Comparison of ENCODE assay signal across 35 cellular contexts in genomic region chr6:129264480-129265045, GRCh38.
A peak's percentile ranks its signal among the peaks of the same experiment; 100 is the strongest.
DNase-seq lines count a peak whose midpoint lies in the region; ATAC-seq, FAIRE-seq and TF ChIP-seq lines count a peak whose summit lies in the region.
"Had no signal": no experiment of that assay in that cellular context is flagged by ENCODE, and none has a peak within 500 bp of the region (broad histone marks: within the 10 kb centered on the region; RNA-seq: fewer than 3 reads in every experiment).

No MANE protein-coding gene starts in this region.

- POLR2A ChIA-PET in HepG2 (lab: Yijun Ruan, JAX), result no interaction called here

- no peak for TF ChIP-seq CTCF in HepG2 (CRISPR knock-in tag; IDR thresholded peaks at IDR 0.05)
- TF ChIP-seq CTCF in right lobe of liver (IDR thresholded peaks at IDR 0.05), result no peak
- no peak for TF ChIP-seq CTCF in brain microvascular endothelial cell (IDR thresholded peaks at IDR 0.05; ENCODE audit: low read depth, low read length, missing control alignments)
- TF ChIP-seq CTCF in heart right ventricle (IDR thresholded peaks at IDR 0.05), result no peak

- TF ChIP-seq EP300 in HepG2 (IDR thresholded peaks at IDR 0.05; ENCODE audit: low read depth in 2 of 2, low read length in 2 of 2), result no peak
- TF ChIP-seq EP300 in HepG2 (CRISPR knock-in tag; IDR thresholded peaks at IDR 0.05; ENCODE audit: borderline replicate concordance), result no peak

- no peaks in the 10 kb centered on the region; a peak in 1 of 5 replicates for H3K36me3 ChIP-seq in HepG2 (replicated peaks in 1 of 2; ENCODE audit: control insufficient read depth in 1 of 2, insufficient read depth in 2 of 2, low read length in 2 of 2)
- no peaks in the 10 kb centered on the region for H3K36me3 ChIP-seq in right lobe of liver
- H3K36me3 ChIP-seq in brain microvascular endothelial cell (replicated peaks), result no peaks in the 10 kb centered on the region
- H3K36me3 ChIP-seq in heart right ventricle, result peaks cover 0 to 62% (median 0%) of the 10 kb centered on the region in 9 donors
- H3K36me3 ChIP-seq: adrenal gland, colonic mucosa, thoracic aorta had no signal

- H3K9ac ChIP-seq in HepG2 (ENCODE audit: insufficient read depth, low read depth, low read length), result no peak overlapping the region

- H3K27ac ChIP-seq in HepG2 (ENCODE audit: extremely low read length, insufficient read depth, low read length) (no peak overlapping the region), right lobe of liver (no peak overlapping the region), brain microvascular endothelial cell (no peak overlapping the region), heart right ventricle (peak overlapping the region in 6 of 10 donors; percentile 19 to 58 (median 37))
- H3K27ac ChIP-seq: adrenal gland, colonic mucosa, epithelial cell of prostate, skin epidermis, thoracic aorta had no signal

- H3K27me3 ChIP-seq in HepG2 (ENCODE audit: control insufficient read depth in 1 of 2, insufficient read depth in 2 of 2, low read length in 2 of 2) (no peaks in the 10 kb centered on the region), right lobe of liver (no peaks in the 10 kb centered on the region), brain microvascular endothelial cell (replicated peaks) (no peaks in the 10 kb centered on the region), heart right ventricle (no peaks in the 10 kb centered on the region)
- H3K27me3 ChIP-seq: adrenal gland, colonic mucosa had no signal

- intact Hi-C loops in HepG2 (cut with micrococcal nuclease; ENCODE audit: unreplicated experiment), result no loop called here
- intact Hi-C loops in right lobe of liver (cut with DNase I), result no loop called here
- intact Hi-C loops in heart right ventricle (cut with DNase I), result no loop called here

- under 1% methylated on average over 3 of the region's 3 CpGs for WGBS in HepG2 (ENCODE audit: low lambda C conversion rate)
- WGBS in right lobe of liver (ENCODE audit: insufficient coverage, low coverage, low lambda C conversion rate, missing lambda C conversion rate), result 25% methylated on average over 3 of the region's 3 CpGs
- 23 to 30% methylated on average over 3 of the region's 3 CpGs for WGBS in heart right ventricle, 2 donors

- in situ Hi-C loops in HepG2 (cut with HindIII; ENCODE audit: extremely low pct_ligation_motif_present, low pct_unique_long_range_greater_than_20kb), result no loop called here
- in situ Hi-C loops in brain microvascular endothelial cell (cut with HindIII; ENCODE audit: low pct_ligation_motif_present, low sequenced_read_pairs), result no loop called here

- H3K9me3 ChIP-seq in HepG2 (ENCODE audit: low read length), result no peaks in the 10 kb centered on the region
- H3K9me3 ChIP-seq in right lobe of liver, result no peaks in the 10 kb centered on the region
- no peaks in the 10 kb centered on the region for H3K9me3 ChIP-seq in heart right ventricle
- H3K9me3 ChIP-seq: adrenal gland, colonic mucosa, mucosa of descending colon, thoracic aorta had no signal

- no peak overlapping the region for H3K4me2 ChIP-seq in HepG2 (ENCODE audit: low read depth, low read length)

- no TSS peak for BruUV-seq in HepG2 (replicated peaks; lab: Mats Ljungman, UMichigan)

- no peaks in the 10 kb centered on the region for H3K79me2 ChIP-seq in HepG2 (ENCODE audit: insufficient read depth, low read length)

- H3K4me3 ChIP-seq in HepG2 (replicated peaks in 1 of 3; ENCODE audit: insufficient read depth in 1 of 3, low read depth in 2 of 3, low read length in 3 of 3), result no peak overlapping the region
- no peak overlapping the region for H3K4me3 ChIP-seq in right lobe of liver
- H3K4me3 ChIP-seq in brain microvascular endothelial cell (ENCODE audit: low read depth, low read length), result no peak overlapping the region
- H3K4me3 ChIP-seq in heart right ventricle, result no peak overlapping the region
- H3K4me3 ChIP-seq: adrenal gland, colonic mucosa, mucosa of descending colon, skin epidermis, thoracic aorta had no signal

- no peaks in the 10 kb centered on the region for H4K20me1 ChIP-seq in HepG2 (ENCODE audit: insufficient read depth, low read length)

- no peak for TF ChIP-seq RAD21 in HepG2 (CRISPR knock-in tag; IDR thresholded peaks at IDR 0.05)

- DNase-seq in HepG2 (ENCODE audit: low spot score), result no peak
- no peak for DNase-seq in right lobe of liver
- peak; percentile 10 for DNase-seq in brain microvascular endothelial cell
- no peak for DNase-seq in heart right ventricle
- DNase-seq in activated effector memory CD4-positive, alpha-beta T cell treated with Interleukin-2 at 50 U/mL for 16 hours, result no peak
- no peak for DNase-seq in cerebellar cortex (ENCODE audit: low spot score)
- no peak for DNase-seq in left lobe of liver (ENCODE audit: low spot score)
- DNase-seq: activated CD4-positive, alpha-beta memory T cell treated with anti-CD3 and anti-CD28 coated beads for 36 hours; activated CD4-positive, alpha-beta T cell treated with anti-CD3 and anti-CD28 coated beads for 1 hour; activated naive CD4-positive, alpha-beta T cell treated with anti-CD3 and anti-CD28 coated beads for 36 hours; adrenal gland; CD4-positive, alpha-beta T cell; colonic mucosa; DND-41; effector memory CD4-positive, alpha-beta T cell; foreskin fibroblast; head of caudate nucleus; Kasumi-1; mammary epithelial cell; mucosa of descending colon; NCI-H1417 treated with DMSO at 0.1 percent for 48 hours; NCI-H2029 treated with DMSO at 0.1 percent for 48 hours; NCI-H345; NCI-H69; SHP77; stimulated activated naive B cell treated with anti-CD40 and anti-IgM and Interleukin-4, amounts not matched to agents 10 μg/mL and 1 μg/mL and 100 μg/mL, for 72 hours; T-helper 2 cell had no signal

- FAIRE-seq in HepG2 (lab: Jason Lieb, UNC), result no peak
- FAIRE-seq: GM18507, H1, urothelium cell line had no signal

- H3K4me1 ChIP-seq in HepG2 (ENCODE audit: insufficient read depth, low read length) (no peaks in the 10 kb centered on the region), right lobe of liver (no peaks in the 10 kb centered on the region), heart right ventricle (peaks cover 0 to 69% (median 32%) of the 10 kb centered on the region in 9 donors)
- H3K4me1 ChIP-seq: adrenal gland, colonic mucosa had no signal

- no peak overlapping the region for H2AFZ ChIP-seq in HepG2 (ENCODE audit: low read length)

- CTCF ChIA-PET in HepG2 (lab: Yijun Ruan, JAX; ENCODE audit: low intra/inter-chr PET ratio, low total read pairs), result no interaction called here

- ATAC-seq in HepG2 (no peak), right lobe of liver (no peak), heart right ventricle (peak in 7 of 8 donors; percentile 21 to 50 (median 46)), HG03378 (IDR thresholded peaks at IDR 0.05; ENCODE audit: unreplicated experiment) (no peak), left lobe of liver (no peak)
- ATAC-seq: mucosa of descending colon; natural killer cell treated with Interleukin-12 subunit alpha and Interleukin-12 subunit beta and Interleukin-15 and Interleukin-18, amount 100 ng/mL, for 72 hours; stimulated activated naive B cell treated with anti-CD40 and anti-IgM and Interleukin-4, amounts not matched to agents 10 μg/mL and 1 μg/mL and 100 μg/mL, for 72 hours had no signal

- TF ChIP-seq POLR2A in HepG2 (IDR thresholded peaks at IDR 0.05; ENCODE audit: insufficient read depth in 1 of 2, low read depth in 2 of 2, low read length in 2 of 2) (no peak), right lobe of liver (IDR thresholded peaks at IDR 0.05) (no peak)

TF ChIP-seq in HepG2, 621 proteins besides CTCF, POLR2A, EP300 and RAD21:
- no peak for TF ChIP-seq BRF2 (CRISPR knock-in tag; IDR thresholded peaks at IDR 0.05)
- peak; percentile 14; the same call in 1 of the 2 replicates for TF ChIP-seq ATF7 (IDR thresholded peaks at IDR 0.05)
- no peak for TF ChIP-seq ATF7 (CRISPR knock-in tag; IDR thresholded peaks at IDR 0.05)
- TF ChIP-seq CREB1 (IDR thresholded peaks at IDR 0.05), result 0 out of 2 replicates have a peak, but pooled peaks have one; percentile 21
- no peak for TF ChIP-seq CREB1 (CRISPR knock-in tag; IDR thresholded peaks at IDR 0.05)

Comparison
In these comparisons a context has a peak if more than half of its experiments do, and no peak if none do; other contexts are left out.
1. ATAC-seq: peak in heart right ventricle (7 of 8); none in HepG2 (single experiment), right lobe of liver (0 of 4), HG03378 (single experiment) and left lobe of liver (single experiment).
2. H3K27ac ChIP-seq: peak in heart right ventricle (6 of 10); none in HepG2 (single experiment), right lobe of liver (0 of 3) and brain microvascular endothelial cell (single experiment).